In genomic region chr22:49052023-49052538, GRCh38 we compare ENCODE assay signal across 1 cellular context.
A peak's percentile ranks its signal among the peaks of the same experiment; 100 is the strongest.
TF ChIP-seq lines count a peak whose summit lies in the region.

No MANE protein-coding gene starts in this region.

TF ChIP-seq in GM12878, 131 proteins besides CTCF, POLR2A, EP300 and RAD21 (continued from another document):
- TF ChIP-seq ZNF592 (IDR thresholded peaks at IDR 0.05) (peak; percentile 80; the same call in 1 of the 2 replicates), SIX5 (IDR thresholded peaks at IDR 0.05; ENCODE audit: low read depth, low read length, severe bottlenecking) (peak; percentile 55), ZNF622 (IDR thresholded peaks at IDR 0.05) (no peak), ZNF207 (IDR thresholded peaks at IDR 0.05; ENCODE audit: borderline replicate concordance) (no peak), HCFC1 (IDR thresholded peaks at IDR 0.05; ENCODE audit: low read length) (0 out of 2 replicates have a peak, but pooled peaks have one; percentile 31), ESRRA (IDR thresholded peaks at IDR 0.05; ENCODE audit: low read length) (no peak), SRF (IDR thresholded peaks at IDR 0.05; ENCODE audit: low read depth in 2 of 2, low read length in 2 of 2) (0 out of 4 replicates have a peak, but pooled peaks of 1 of the 2 experiments have one; percentile 7), BHLHE40 (IDR thresholded peaks at IDR 0.05; ENCODE audit: borderline replicate concordance in 1 of 2, low read depth in 2 of 2, low read length in 1 of 2) (no peak), CEBPB (IDR thresholded peaks at IDR 0.05; ENCODE audit: borderline replicate concordance in 1 of 2, low read depth in 2 of 2, low read length in 2 of 2) (no peak), YY1 (IDR thresholded peaks at IDR 0.05; ENCODE audit: low read depth, low read length) (peak; percentile 98), BMI1 (IDR thresholded peaks at IDR 0.05; ENCODE audit: borderline replicate concordance) (no peak)
